Comparison of ENCODE assay signal across 15 cellular contexts in genomic region chr14:27050195-27050594, GRCh38.
DNase-seq lines count a peak whose midpoint lies in the region; TF ChIP-seq lines count a peak whose summit lies in the region.
"Had no signal": no experiment of that assay in that cellular context is flagged by ENCODE, and none has a peak within 500 bp of the region (broad histone marks: within the 10 kb centered on the region; RNA-seq: fewer than 3 reads in every experiment).

No MANE protein-coding gene starts in this region.

- no peaks in the 10 kb centered on the region for H3K9me3 ChIP-seq in neural cell (ENCODE audit: low read length)
- H3K9me3 ChIP-seq: A549 had no signal

- peak; percentile 24 for TF ChIP-seq RAD21 in neural cell (conservative IDR thresholded peaks at IDR 0.05)

- no peak overlapping the region for H3K4me3 ChIP-seq in neural cell (ENCODE audit: low read length)
- H3K4me3 ChIP-seq: A549; BLaER1 treated with 17β-estradiol and CSF1 and Interleukin-3, amounts not matched to agents 10 nM and 100 nM had no signal

- H3K9ac ChIP-seq in neural cell (ENCODE audit: low read length), result no peak overlapping the region
- H3K9ac ChIP-seq: BLaER1 treated with 17β-estradiol and CSF1 and Interleukin-3, amounts not matched to agents 10 nM and 100 nM had no signal

- no peak for TF ChIP-seq CTCF in neural cell (IDR thresholded peaks at IDR 0.05; ENCODE audit: poor library complexity, severe bottlenecking)

- H3F3A ChIP-seq in neural cell (ENCODE audit: insufficient read depth, low read length, poor library complexity, severe bottlenecking), result no peaks in the 10 kb centered on the region

- H3K27me3 ChIP-seq in neural cell (ENCODE audit: insufficient read depth, low read depth, low read length), result no peaks in the 10 kb centered on the region
- H3K27me3 ChIP-seq: BLaER1 treated with 17β-estradiol and CSF1 and Interleukin-3, amounts not matched to agents 10 nM and 100 nM had no signal

- TF ChIP-seq EP300 in neural cell (conservative IDR thresholded peaks at IDR 0.05; ENCODE audit: poor library complexity, severe bottlenecking), result no peak

- no peaks in the 10 kb centered on the region for H3K79me2 ChIP-seq in neural cell (replicated peaks; ENCODE audit: insufficient read depth, low read length)

- peak; percentile 44 for DNase-seq in NCI-H2107 treated with DMSO at 0.1 percent for 48 hours (lab: John Stamatoyannopoulos, UW; ENCODE audit: unreplicated experiment)
- no peak for DNase-seq in NCI-H2107 (lab: John Stamatoyannopoulos, UW)
- peak; percentile 2 to 66 for DNase-seq in NCI-H524 (lab: John Stamatoyannopoulos, UW)
- DNase-seq in SK-MEL-5 (ENCODE audit: low read depth, low spot score), result peak; percentile 39
- no peak for DNase-seq in C1 segment of cervical spinal cord (lab: John Stamatoyannopoulos, UW)
- DNase-seq in DMS79 treated with DMSO at 0.1 percent for 48 hours (lab: John Stamatoyannopoulos, UW), result no peak
- DNase-seq in NCI-H2029 treated with DMSO at 0.1 percent for 48 hours (lab: John Stamatoyannopoulos, UW), result no peak
- DNase-seq: EL, Kasumi-1, NCI-H1930, NCI-H345, T-helper 17 cell had no signal

- H2AFZ ChIP-seq in neural cell (ENCODE audit: low read depth, low read length), result no peak overlapping the region

- no peak overlapping the region for H3K27ac ChIP-seq in neural cell (ENCODE audit: low read length)
- H3K27ac ChIP-seq: A549; BLaER1 treated with 17β-estradiol and CSF1 and Interleukin-3, amounts not matched to agents 10 nM and 100 nM had no signal

- H4K20me1 ChIP-seq in neural cell (ENCODE audit: insufficient read depth), result no peaks in the 10 kb centered on the region
- H4K20me1 ChIP-seq: BLaER1 treated with 17β-estradiol and CSF1 and Interleukin-3, amounts not matched to agents 10 nM and 100 nM had no signal

- H3K36me3 ChIP-seq in neural cell (ENCODE audit: insufficient read depth, low read length), result no peaks in the 10 kb centered on the region
- H3K36me3 ChIP-seq: BLaER1 treated with 17β-estradiol and CSF1 and Interleukin-3, amounts not matched to agents 10 nM and 100 nM had no signal

- no peaks in the 10 kb centered on the region for H3K9me2 ChIP-seq in neural cell (ENCODE audit: insufficient read depth, low read length)

- in situ Hi-C loops in SK-MEL-5 (cut with HindIII; ENCODE audit: low pct_unique_long_range_greater_than_20kb, low sequenced_read_pairs), result no loop called here

- H3K4me2 ChIP-seq in neural cell (ENCODE audit: low read length), result no peak overlapping the region
- H3K4me2 ChIP-seq: A549; BLaER1 treated with 17β-estradiol and CSF1 and Interleukin-3, amounts not matched to agents 10 nM and 100 nM had no signal

TF ChIP-seq in neural cell, 6 proteins besides CTCF, POLR2A, EP300 and RAD21:
- no peak for TF ChIP-seq EZH2 (IDR thresholded peaks at IDR 0.05; ENCODE audit: borderline replicate concordance, insufficient read depth, low read length, poor library complexity, severe bottlenecking)
- TF ChIP-seq MXI1 (conservative IDR thresholded peaks at IDR 0.05; ENCODE audit: poor library complexity, severe bottlenecking), result no peak
- TF ChIP-seq REST (IDR thresholded peaks at IDR 0.05; ENCODE audit: borderline replicate concordance), result no peak
- no peak for TF ChIP-seq TAF1 (IDR thresholded peaks at IDR 0.05; ENCODE audit: low read depth)
- TF ChIP-seq SMC3 (conservative IDR thresholded peaks at IDR 0.05; ENCODE audit: poor library complexity), result no peak
- no peak for TF ChIP-seq POLR2AphosphoS5 (IDR thresholded peaks at IDR 0.05)

Comparison
In these comparisons a context has a peak if more than half of its experiments do, and no peak if none do; other contexts are left out.
1. DNase-seq: peak in NCI-H2107 treated with DMSO at 0.1 percent for 48 hours (single experiment), NCI-H524 (2 of 2) and SK-MEL-5 (single experiment); none in NCI-H2107 (single experiment), C1 segment of cervical spinal cord (0 of 14), DMS79 treated with DMSO at 0.1 percent for 48 hours (single experiment) and NCI-H2029 treated with DMSO at 0.1 percent for 48 hours (single experiment).